ENCODE assay signal across 23 cellular contexts in the genomic region with DNA sequence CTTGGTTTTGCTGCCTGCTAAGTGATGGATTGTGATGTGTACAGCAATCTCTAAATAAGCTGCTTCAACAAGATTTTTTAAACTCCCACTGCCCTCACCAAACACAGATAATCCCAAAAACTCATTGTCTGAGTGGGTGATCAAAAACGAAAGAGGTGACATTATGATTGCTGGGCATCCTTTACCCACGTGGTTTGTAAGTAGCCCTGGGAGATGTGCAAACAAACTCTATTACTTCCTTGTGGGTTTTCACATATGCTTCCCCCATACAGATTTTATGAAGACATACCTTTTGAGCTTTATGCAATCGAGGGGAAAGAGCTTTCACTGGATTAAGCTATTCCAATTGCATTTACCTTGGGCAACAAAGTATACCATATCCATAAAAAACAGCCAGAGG.
DNase-seq lines count a peak whose midpoint lies in the region; ATAC-seq lines count a peak whose summit lies in the region.
"Had no signal": no experiment of that assay in that cellular context is flagged by ENCODE, and none has a peak within 500 bp of the region (broad histone marks: within the 10 kb centered on the region; RNA-seq: fewer than 3 reads in every experiment).

No MANE protein-coding gene starts in this region.

- ATAC-seq in left colon, result peak; percentile 58
- ATAC-seq: PC-3, Right ventricle myocardium inferior, SK-N-SH treated with all-trans-retinoic acid at 6 μM for 48 hours, T-helper 17 cell had no signal

- intact Hi-C loops in left colon (cut with DNase I, micrococcal nuclease), result no loop called here

- DNase-seq in NCI-H2029 (lab: John Stamatoyannopoulos, UW) (peak; percentile 8), NCI-H2029 treated with DMSO at 0.1 percent for 48 hours (lab: John Stamatoyannopoulos, UW) (no peak), AML-193 (lab: John Stamatoyannopoulos, UW) (peak; percentile 6 to 9), NAMALWA (ENCODE audit: low spot score) (peak; percentile 8), left colon (no peak), C1 segment of cervical spinal cord (lab: John Stamatoyannopoulos, UW) (no peak), NCI-H1092 (lab: John Stamatoyannopoulos, UW) (no peak), AG20443 (ENCODE audit: low spot score) (no peak)
- DNase-seq: CD8-positive, alpha-beta memory T cell; DMS 273 treated with DMSO at 0.1 percent for 48 hours; GOT3; HFFc6; KG1; MG63; NCI-H1417; NCI-H1694; NCI-H2081 treated with DMSO at 0.1 percent for 48 hours; NCI-H526 treated with DMSO at 0.1 percent for 48 hours; PC-3; SJCRH30; T-helper 17 cell had no signal

Comparison
In these comparisons a context has a peak if more than half of its experiments do, and no peak if none do; other contexts are left out.
1. DNase-seq: peak in NCI-H2029 (single experiment), AML-193 (2 of 2) and NAMALWA (single experiment); none in NCI-H2029 treated with DMSO at 0.1 percent for 48 hours (single experiment), left colon (0 of 2), C1 segment of cervical spinal cord (0 of 14), NCI-H1092 (single experiment) and AG20443 (single experiment).